Comparison of ENCODE assay signal across 23 cellular contexts in the genomic region with DNA sequence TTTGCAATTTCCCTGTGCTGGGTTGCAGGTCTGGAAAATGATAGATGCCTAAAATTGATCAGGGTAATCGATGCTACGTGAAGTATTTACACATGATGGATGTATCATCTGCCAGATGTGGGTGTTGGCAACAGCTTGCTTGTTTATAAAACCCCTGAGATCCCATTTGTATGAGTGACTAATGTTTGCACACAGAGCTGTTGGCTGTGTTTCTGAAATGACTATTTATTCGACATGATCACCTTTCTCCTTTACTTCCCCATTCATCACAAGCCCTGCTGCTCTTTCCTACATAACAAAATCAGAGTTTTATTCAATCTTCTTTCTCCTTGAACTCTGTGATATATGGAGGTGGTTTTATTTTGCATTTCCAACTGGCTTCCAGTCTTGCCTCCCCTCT. TPM values are rescaled to one million over a fixed set of nuclear protein-coding genes. Genes with fewer than 3 reads are reported as not detected.
DNase-seq lines count a peak whose midpoint lies in the region; TF ChIP-seq lines count a peak whose summit lies in the region.
"Had no signal": no experiment of that assay in that cellular context is flagged by ENCODE, and none has a peak within 500 bp of the region (broad histone marks: within the 10 kb centered on the region; RNA-seq: fewer than 3 reads in every experiment).

No MANE protein-coding gene starts in this region.

- in situ Hi-C loops in mammary epithelial cell (cut with MboI; ENCODE audit: low sequenced_read_pairs in 2 of 2) = no loop called here

- H3K4me2 ChIP-seq in PC-9 (peak overlapping the region; percentile 13; the same call in 1 of the 2 replicates), mammary epithelial cell (ENCODE audit: insufficient read depth, low read depth, low read length) (no peak overlapping the region)

- no peaks in the 10 kb centered on the region for H3K9me2 ChIP-seq in PC-9 (ENCODE audit: insufficient read depth)

- H2AFZ ChIP-seq in PC-9 (no peak overlapping the region), mammary epithelial cell (ENCODE audit: low read depth, low read length) (no peak overlapping the region)

- DNase-seq in DMS153 (lab: John Stamatoyannopoulos, UW) (peak; percentile 25), DMS153 treated with DMSO at 0.1 percent for 48 hours (lab: John Stamatoyannopoulos, UW; ENCODE audit: unreplicated experiment) (no peak), NCI-H1092 (lab: John Stamatoyannopoulos, UW) (peak; percentile 27), PC-9 (peak in 1 of 2 experiments; percentile 35), fibroblast of mammary gland (ENCODE audit: low read depth) (peak; percentile 16), WERI-Rb-1 (no peak), mammary epithelial cell (no peak), adrenal gland (no peak)
- DNase-seq: activated CD4-positive, CD25-positive, alpha-beta regulatory T cell treated with anti-CD3 and anti-CD28 coated beads, Interleukin-2, amount 50 U/mL, for 72 hours; activated CD8-positive, alpha-beta T cell treated with anti-CD3 and anti-CD28 coated beads for 36 hours; erythroblast; gastrocnemius medialis; hippocampal formation; immature natural killer cell; NCI-H526; retina; SIG-M5; small intestine; stimulated activated CD4-positive, alpha-beta T cell treated with anti-CD3 and anti-CD28 coated beads, Interleukin-1b, Interleukin-23, amount 100 ng/mL, for 48 hours; T-cell; transverse colon had no signal

- H3K27ac ChIP-seq in PC-9 = no peak overlapping the region
- H3K27ac ChIP-seq in WERI-Rb-1 = no peak overlapping the region
- no peak overlapping the region for H3K27ac ChIP-seq in mammary epithelial cell (ENCODE audit: insufficient read depth, low read depth, low read length)
- no peak overlapping the region for H3K27ac ChIP-seq in adrenal gland
- H3K27ac ChIP-seq: 22Rv1, gastrocnemius medialis, HL-60, transverse colon had no signal

- H3F3A ChIP-seq in PC-9 (ENCODE audit: insufficient read depth, low read depth) = no peaks in the 10 kb centered on the region

- H3K9me3 ChIP-seq in PC-9 (ENCODE audit: insufficient read depth, low read depth) (no peaks in the 10 kb centered on the region), WERI-Rb-1 (ENCODE audit: severe bottlenecking) (peaks cover 2% of the 10 kb centered on the region), mammary epithelial cell (replicated peaks; ENCODE audit: insufficient read depth, low read length) (no peaks in the 10 kb centered on the region), adrenal gland (replicated peaks in 1 of 3) (no peaks in the 10 kb centered on the region)
- H3K9me3 ChIP-seq: gastrocnemius medialis, transverse colon had no signal

- no peaks in the 10 kb centered on the region for H3K27me3 ChIP-seq in PC-9 (ENCODE audit: insufficient read depth, low read depth)
- H3K27me3 ChIP-seq in WERI-Rb-1 (ENCODE audit: insufficient read depth, low read depth, severe bottlenecking) = no peaks in the 10 kb centered on the region
- H3K27me3 ChIP-seq in mammary epithelial cell (ENCODE audit: insufficient read depth, low read length) = no peaks in the 10 kb centered on the region
- H3K27me3 ChIP-seq in adrenal gland = no peaks in the 10 kb centered on the region
- H3K27me3 ChIP-seq: gastrocnemius medialis, transverse colon had no signal

- H3K4me3 ChIP-seq in PC-9 (no peak overlapping the region), fibroblast of mammary gland (ENCODE audit: control insufficient read depth, low read depth, low read length) (no peak overlapping the region), WERI-Rb-1 (ENCODE audit: low read depth, low read length) (no peak overlapping the region), mammary epithelial cell (replicated peaks in 1 of 3; ENCODE audit: insufficient read depth in 1 of 3, low read depth in 2 of 3, low read length in 3 of 3) (no peak overlapping the region), adrenal gland (no peak overlapping the region)
- H3K4me3 ChIP-seq: gastrocnemius medialis, transverse colon had no signal

- TF ChIP-seq CTCF in PC-9 (conservative IDR thresholded peaks at IDR 0.05) = no peak
- TF ChIP-seq CTCF in fibroblast of mammary gland (conservative IDR thresholded peaks at IDR 0.05; ENCODE audit: control insufficient read depth, insufficient read depth, low read depth, low read length) = no peak
- TF ChIP-seq CTCF in WERI-Rb-1 (IDR thresholded peaks at IDR 0.05; ENCODE audit: low read depth, low read length) = no peak
- no peak for TF ChIP-seq CTCF in mammary epithelial cell (conservative IDR thresholded peaks at IDR 0.05 in 1 of 2, IDR thresholded peaks at IDR 0.05 in 1 of 2; ENCODE audit: extremely low read depth in 1 of 2, insufficient read depth in 1 of 2, low read depth in 1 of 2, low read length in 2 of 2)
- no peak for TF ChIP-seq CTCF in adrenal gland (IDR thresholded peaks at IDR 0.05)

- intact Hi-C loops in PC-9 (cut with micrococcal nuclease; ENCODE audit: unreplicated experiment) = no loop called here
- intact Hi-C loops in mammary epithelial cell (cut with micrococcal nuclease) = no loop called here
- intact Hi-C loops in adrenal gland (cut with DNase I) = no loop called here

- H3K79me2 ChIP-seq in PC-9 (ENCODE audit: low read depth) (no peaks in the 10 kb centered on the region), mammary epithelial cell (ENCODE audit: insufficient read depth, low read length) (no peaks in the 10 kb centered on the region)

- CTCF ChIA-PET in PC-9 (lab: Charles Lee) (no interaction called here), mammary epithelial cell (lab: Charles Lee; ENCODE audit: low non-redundant PET) (no interaction called here)

- POLR2A ChIA-PET in PC-9 (lab: Charles Lee; ENCODE audit: unreplicated experiment) = no interaction called here

- H3K4me1 ChIP-seq in PC-9 (replicated peaks; ENCODE audit: insufficient read depth) (0 out of 2 replicates have a peak, but pooled peaks cover 6% of the 10 kb centered on the region), mammary epithelial cell (ENCODE audit: insufficient read depth, low read length) (no peaks in the 10 kb centered on the region), adrenal gland (replicated peaks in 1 of 2) (no peaks in the 10 kb centered on the region)
- H3K4me1 ChIP-seq: gastrocnemius medialis, transverse colon had no signal

- WGBS in mammary epithelial cell (ENCODE audit: low coverage, missing lambda C conversion rate) = 81% methylated on average over 3 of the region's 3 CpGs
- 54 to 62% (median 55%) methylated on average over 3 of the region's 3 CpGs for WGBS in adrenal gland, 4 donors

- no peak overlapping the region for H3K9ac ChIP-seq in mammary epithelial cell (ENCODE audit: insufficient read depth, low read length)

- dilution Hi-C loops in mammary epithelial cell (cut with HindIII; ENCODE audit: low sequenced_read_pairs) = no loop called here

- TF ChIP-seq POLR2A in adrenal gland (IDR thresholded peaks at IDR 0.05) = no peak

- no peaks in the 10 kb centered on the region for H3K36me3 ChIP-seq in PC-9 (ENCODE audit: low read depth)
- H3K36me3 ChIP-seq in WERI-Rb-1 = no peaks in the 10 kb centered on the region
- H3K36me3 ChIP-seq in mammary epithelial cell (ENCODE audit: insufficient read depth, low read length) = no peaks in the 10 kb centered on the region
- H3K36me3 ChIP-seq in adrenal gland (replicated peaks in 1 of 2) = no peaks in the 10 kb centered on the region
- H3K36me3 ChIP-seq: gastrocnemius medialis, transverse colon had no signal

- H4K20me1 ChIP-seq in PC-9 (ENCODE audit: insufficient read depth) (no peaks in the 10 kb centered on the region), mammary epithelial cell (ENCODE audit: insufficient read depth, low read length) (no peaks in the 10 kb centered on the region)

- BruUV-seq in PC-9 (replicated peaks; lab: Mats Ljungman, UMichigan) = no TSS peak
- BruUV-seq in mammary epithelial cell (replicated peaks; lab: Mats Ljungman, UMichigan) = no TSS peak

RNA-seq across cellular contexts. Expression of gene SHB, which starts 50.5 kb away (rescaled TPM):
- total RNA-seq in PC-9 (2021) (22.7 and 23.8 TPM in 2 replicates), mammary epithelial cell (10 to 100 TPM; 30.5 to 31.5 TPM), adrenal gland (10 to 100 TPM in 6 of 8 donors, 1 to 10 TPM in 2; 5.8 to 21.2 (median 14.2) TPM)
- polyA plus RNA-seq in mammary epithelial cell (14.9 TPM), adrenal gland (1 to 10 TPM; 6.0 to 7.9 (median 6.8) TPM)
- polyA minus RNA-seq in mammary epithelial cell = 16.7 TPM

Comparison
In these comparisons a context has a peak if more than half of its experiments do, and no peak if none do; other contexts are left out.
1. DNase-seq: peak in DMS153 (single experiment), NCI-H1092 (single experiment) and fibroblast of mammary gland (single experiment); none in DMS153 treated with DMSO at 0.1 percent for 48 hours (single experiment), WERI-Rb-1 (single experiment), mammary epithelial cell (single experiment) and adrenal gland (0 of 7).